21 cellular contexts compared by ENCODE assay signal in the genomic region with DNA sequence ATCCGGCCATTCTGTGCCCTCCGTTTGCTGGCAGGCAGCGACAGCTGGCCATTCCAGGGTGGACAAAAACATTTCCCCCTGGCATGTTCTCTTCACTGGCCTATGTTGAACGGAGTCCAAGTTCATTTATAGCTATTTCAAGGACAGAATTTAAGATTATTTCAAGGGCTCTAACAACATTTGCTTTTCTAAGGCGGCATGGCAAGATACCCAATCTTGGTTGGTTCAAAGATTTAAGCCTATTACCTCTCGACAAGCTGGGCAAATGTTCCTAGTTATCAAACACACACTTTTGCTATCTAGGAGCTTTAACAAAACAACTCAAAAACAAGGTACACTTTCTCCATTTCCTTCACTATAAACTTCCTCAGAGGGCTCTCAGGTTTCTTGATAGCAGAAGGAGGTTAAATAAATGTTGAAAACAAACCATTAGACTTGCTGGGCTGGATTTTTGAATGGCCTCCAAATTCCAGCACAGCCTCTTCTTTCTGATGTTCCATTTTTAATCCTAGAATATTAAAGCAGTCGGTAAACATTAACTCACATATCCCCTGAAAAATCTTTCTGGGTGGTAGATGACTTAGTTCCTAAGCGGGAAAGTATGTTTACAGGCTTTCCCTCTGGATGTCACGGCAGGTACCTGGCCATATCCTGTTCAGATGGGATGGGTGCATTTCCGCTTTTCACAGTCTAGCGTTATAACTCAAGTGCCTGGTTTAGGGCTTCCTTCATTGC.
DNase-seq lines count a peak whose midpoint lies in the region; ATAC-seq and TF ChIP-seq lines count a peak whose summit lies in the region.
"Had no signal": no experiment of that assay in that cellular context is flagged by ENCODE, and none has a peak within 500 bp of the region (broad histone marks: within the 10 kb centered on the region; RNA-seq: fewer than 3 reads in every experiment).

No MANE protein-coding gene starts in this region.

- H4K91ac ChIP-seq in H9 (ENCODE audit: insufficient read length, low read depth, low read length) = no peak overlapping the region

- peak overlapping the region; percentile 37 for H2AFZ ChIP-seq in osteoblast (ENCODE audit: low read length)
- no peak overlapping the region for H2AFZ ChIP-seq in H9 (ENCODE audit: low read length)

- no peak overlapping the region for H2BK20ac ChIP-seq in H9 (ENCODE audit: low read depth, low read length, poor library complexity, severe bottlenecking)

- TF ChIP-seq CTCF in Calu3 (IDR thresholded peaks at IDR 0.05; ENCODE audit: unreplicated experiment) (no peak), ascending aorta (IDR thresholded peaks at IDR 0.05) (no peak), heart right ventricle (IDR thresholded peaks at IDR 0.05) (no peak), osteoblast (IDR thresholded peaks at IDR 0.05; ENCODE audit: extremely low read depth, low read depth, low read length) (no peak), H9 (conservative IDR thresholded peaks at IDR 0.05) (no peak), glutamatergic neuron (IDR thresholded peaks at IDR 0.05; ENCODE audit: partially characterized antibody, unreplicated experiment) (no peak)

- H3K27me3 Mint-ChIP-seq in Calu3 (ENCODE audit: unreplicated experiment) = no peaks in the 10 kb centered on the region
- H3K27me3 Mint-ChIP-seq in H9 (ENCODE audit: low read depth) = no peaks in the 10 kb centered on the region
- peaks cover 2% of the 10 kb centered on the region for H3K27me3 Mint-ChIP-seq in activated CD4-positive, alpha-beta memory T cell treated with anti-CD3 and anti-CD28 coated beads for 36 hours
- H3K27me3 Mint-ChIP-seq in glutamatergic neuron (ENCODE audit: unreplicated experiment) = no peaks in the 10 kb centered on the region
- H3K27me3 Mint-ChIP-seq: stimulated activated naive CD8-positive, alpha-beta T cell treated with anti-CD3 and anti-CD28 coated beads, Interleukin-15, amount 100 ng/mL, for 72 hours had no signal

- H3K4me2 ChIP-seq in osteoblast (ENCODE audit: insufficient read depth, low read length) = no peak overlapping the region
- H3K4me2 ChIP-seq in H9 (ENCODE audit: insufficient read depth, insufficient read length, low read length) = no peak overlapping the region

- no peak overlapping the region for H3K4me3 ChIP-seq in ascending aorta
- peak overlapping the region in 1 of 10 donors; percentile 0 for H3K4me3 ChIP-seq in heart right ventricle
- no peak overlapping the region for H3K4me3 ChIP-seq in osteoblast (ENCODE audit: insufficient read depth, low read length)

- no peak overlapping the region for H2BK120ac ChIP-seq in H9 (ENCODE audit: low read depth, low read length, poor library complexity, severe bottlenecking)

- H2BK5ac ChIP-seq in H9 (ENCODE audit: insufficient read length, low read length) = no peak overlapping the region

- no peak overlapping the region for H3T11ph ChIP-seq in H9 (ENCODE audit: low read length)

- H3K4me1 ChIP-seq in ascending aorta = peaks cover 5 to 21% of the 10 kb centered on the region in 2 donors
- peaks cover 0 to 31% (median 23%) of the 10 kb centered on the region in 9 donors for H3K4me1 ChIP-seq in heart right ventricle
- H3K4me1 ChIP-seq in osteoblast (ENCODE audit: insufficient read depth, low read length) = no peaks in the 10 kb centered on the region
- no peaks in the 10 kb centered on the region for H3K4me1 ChIP-seq in H9 (ENCODE audit: insufficient read depth, low read length)

- H3K36me3 Mint-ChIP-seq in Calu3 (ENCODE audit: insufficient read depth, unreplicated experiment) = no peaks in the 10 kb centered on the region
- H3K36me3 Mint-ChIP-seq in H9 (ENCODE audit: insufficient read depth in 1 of 3, low read depth in 3 of 3) = no peaks in the 10 kb centered on the region
- no peaks in the 10 kb centered on the region for H3K36me3 Mint-ChIP-seq in activated CD4-positive, alpha-beta memory T cell treated with anti-CD3 and anti-CD28 coated beads for 36 hours
- H3K36me3 Mint-ChIP-seq in glutamatergic neuron (ENCODE audit: unreplicated experiment) = no peaks in the 10 kb centered on the region
- H3K36me3 Mint-ChIP-seq: activated naive CD4-positive, alpha-beta T cell treated with anti-CD3 and anti-CD28 coated beads, Interleukin-2, amount 50 U/mL, for 24 hours; memory B cell had no signal

- H4K20me1 ChIP-seq in osteoblast (ENCODE audit: insufficient read depth, low read length) (no peaks in the 10 kb centered on the region), H9 (ENCODE audit: control insufficient read depth, insufficient read depth, insufficient read length) (no peaks in the 10 kb centered on the region)

- no peaks in the 10 kb centered on the region for H3K79me2 ChIP-seq in osteoblast (ENCODE audit: insufficient read depth, low read length)
- H3K79me2 ChIP-seq in H9 (ENCODE audit: insufficient read depth, low read length) = no peaks in the 10 kb centered on the region

- H3K27ac Mint-ChIP-seq in Calu3 (ENCODE audit: unreplicated experiment) (peak overlapping the region; percentile 51), H9 (peak overlapping the region in 1 of 3 experiments; percentile 78; a peak in 1 of 7 replicates), glutamatergic neuron (ENCODE audit: unreplicated experiment) (no peak overlapping the region)
- no peak overlapping the region for H3K27ac Mint-ChIP-seq in activated CD4-positive, alpha-beta memory T cell treated with anti-CD3 and anti-CD28 coated beads for 36 hours
- H3K27ac Mint-ChIP-seq: activated naive CD4-positive, alpha-beta T cell treated with anti-CD3 and anti-CD28 coated beads, Interleukin-2, amount 50 U/mL, for 24 hours; HFFc6; memory B cell; stimulated activated naive CD8-positive, alpha-beta T cell treated with anti-CD3 and anti-CD28 coated beads, Interleukin-15, amount 100 ng/mL, for 72 hours had no signal

- no peak overlapping the region for H3K18ac ChIP-seq in H9 (ENCODE audit: insufficient read length, low read depth, low read length)

- H2BK12ac ChIP-seq in H9 (ENCODE audit: insufficient read length, low read depth, low read length) = no peak overlapping the region

- H2BK15ac ChIP-seq in H9 (ENCODE audit: low read depth, low read length) = no peak overlapping the region

- WGBS in heart right ventricle, 2 donors = 37 to 47% methylated on average over 11 of the region's 11 CpGs
- no CpG with 5 or more reads among the region's 11 CpGs for WGBS in H9 (ENCODE audit: extremely low coverage, insufficient read length, low lambda C conversion rate)

- ATAC-seq in heart right ventricle (peak in 7 of 8 donors; percentile 25 to 81 (median 61)), GM21723 (IDR thresholded peaks at IDR 0.05; ENCODE audit: unreplicated experiment) (no peak)
- ATAC-seq: esophagus mucosa; stimulated activated naive CD8-positive, alpha-beta T cell treated with anti-CD3 and anti-CD28 coated beads, Interleukin-15, amount 100 ng/mL, for 72 hours had no signal

- H3K23ac ChIP-seq in H9 (ENCODE audit: insufficient read length, low read depth, low read length) = no peak overlapping the region

- CTCF ChIA-PET in Calu3 (lab: Charles Lee) = interaction anchor here (0.6 to 1.0 kb wide), 3 partner anchors 61 to 608 kb away, joined by 3 to 4 read pairs (median 3); no protein-coding TSS in a partner anchor
- CTCF ChIA-PET in activated CD4-positive, alpha-beta memory T cell treated with anti-CD3 and anti-CD28 coated beads for 36 hours (lab: Charles Lee) = interaction anchor here (0.6 to 0.7 kb wide), 2 partner anchors 9 to 421 kb away, joined by 3 to 4 read pairs; no protein-coding TSS in a partner anchor

- no TSS peak for BruUV-seq in Calu3 (replicated peaks; lab: Mats Ljungman, UMichigan)

- H3K9me3 Mint-ChIP-seq in Calu3 (ENCODE audit: low read depth, unreplicated experiment) (no peaks in the 10 kb centered on the region), H9 (no peaks in the 10 kb centered on the region), glutamatergic neuron (ENCODE audit: unreplicated experiment) (no peaks in the 10 kb centered on the region)
- H3K9me3 Mint-ChIP-seq in activated CD4-positive, alpha-beta memory T cell treated with anti-CD3 and anti-CD28 coated beads for 36 hours = no peaks in the 10 kb centered on the region
- H3K9me3 Mint-ChIP-seq: activated naive CD4-positive, alpha-beta T cell treated with anti-CD3 and anti-CD28 coated beads, Interleukin-2, amount 50 U/mL, for 24 hours; HFFc6; memory B cell; stimulated activated naive CD8-positive, alpha-beta T cell treated with anti-CD3 and anti-CD28 coated beads, Interleukin-15, amount 100 ng/mL, for 72 hours had no signal

- H3K4me3 Mint-ChIP-seq in Calu3 (ENCODE audit: low read depth, unreplicated experiment) (peak overlapping the region; percentile 24), H9 (no peak overlapping the region), glutamatergic neuron (ENCODE audit: unreplicated experiment) (no peak overlapping the region)
- no peak overlapping the region for H3K4me3 Mint-ChIP-seq in activated CD4-positive, alpha-beta memory T cell treated with anti-CD3 and anti-CD28 coated beads for 36 hours
- H3K4me3 Mint-ChIP-seq: activated naive CD4-positive, alpha-beta T cell treated with anti-CD3 and anti-CD28 coated beads, Interleukin-2, amount 50 U/mL, for 24 hours; HFFc6; memory B cell; stimulated activated naive CD8-positive, alpha-beta T cell treated with anti-CD3 and anti-CD28 coated beads, Interleukin-15, amount 100 ng/mL, for 72 hours had no signal

- POLR2A ChIA-PET in activated CD4-positive, alpha-beta memory T cell treated with anti-CD3 and anti-CD28 coated beads for 36 hours (lab: Charles Lee) = no interaction called here

- H4K5ac ChIP-seq in H9 (ENCODE audit: insufficient read length, low read depth, low read length) = no peak overlapping the region

- intact Hi-C loops in Calu3 (cut with micrococcal nuclease; ENCODE audit: unreplicated experiment) (loop anchor here (5.0 kb wide), 1 partner anchor 335 kb away; the partner anchor contains the start of gene PLK2), ascending aorta (cut with DNase I) (loop anchor here (5.0 kb wide), 1 partner anchor 330 kb away; no protein-coding TSS in a partner anchor), heart right ventricle (cut with DNase I) (loop anchor here in 1 of 10 donors (5.0 to 10.0 kb wide), 2 partner anchors 55 to 327 kb away; no protein-coding TSS in a partner anchor)
- intact Hi-C loops in activated CD4-positive, alpha-beta memory T cell treated with anti-CD3 and anti-CD28 coated beads for 36 hours (cut with micrococcal nuclease) = no loop called here

- no peaks in the 10 kb centered on the region for H3K36me3 ChIP-seq in ascending aorta
- H3K36me3 ChIP-seq in heart right ventricle = no peaks in the 10 kb centered on the region
- no peaks in the 10 kb centered on the region for H3K36me3 ChIP-seq in osteoblast (ENCODE audit: insufficient read depth, low read length)
- H3K36me3 ChIP-seq: neutrophil had no signal

- no peaks in the 10 kb centered on the region for H3K23me2 ChIP-seq in H9 (ENCODE audit: insufficient read length, low read depth, low read length, poor library complexity, severe bottlenecking)

- peaks cover 30% of the 10 kb centered on the region for H3K4me1 Mint-ChIP-seq in Calu3 (ENCODE audit: low read depth, unreplicated experiment)
- no peaks in the 10 kb centered on the region for H3K4me1 Mint-ChIP-seq in H9
- H3K4me1 Mint-ChIP-seq in activated CD4-positive, alpha-beta memory T cell treated with anti-CD3 and anti-CD28 coated beads for 36 hours (ENCODE audit: low read depth) = no peaks in the 10 kb centered on the region
- H3K4me1 Mint-ChIP-seq in glutamatergic neuron (ENCODE audit: low read depth, unreplicated experiment) = no peaks in the 10 kb centered on the region
- H3K4me1 Mint-ChIP-seq: activated naive CD4-positive, alpha-beta T cell treated with anti-CD3 and anti-CD28 coated beads, Interleukin-2, amount 50 U/mL, for 24 hours; memory B cell; stimulated activated naive CD8-positive, alpha-beta T cell treated with anti-CD3 and anti-CD28 coated beads, Interleukin-15, amount 100 ng/mL, for 72 hours had no signal

- H3K27ac ChIP-seq in ascending aorta (peak overlapping the region; percentile 61 to 71), heart right ventricle (peak overlapping the region in 7 of 10 donors; percentile 4 to 73 (median 70)), osteoblast (ENCODE audit: low read depth, low read length) (no peak overlapping the region), H9 (ENCODE audit: insufficient read length, low read depth, low read length) (no peak overlapping the region)
- H3K27ac ChIP-seq: neutrophil, RWPE1 had no signal

- H2AK5ac ChIP-seq in H9 (ENCODE audit: insufficient read length, low read length) = no peak overlapping the region

- no peak overlapping the region for H3K14ac ChIP-seq in H9 (ENCODE audit: insufficient read depth, low read length)

- no peak overlapping the region for H3K4ac ChIP-seq in H9 (ENCODE audit: low read depth, low read length)

- H4K8ac ChIP-seq in H9 (replicated peaks; ENCODE audit: insufficient read length, low read depth, low read length) = no peak overlapping the region

- no peaks in the 10 kb centered on the region for H3K27me3 ChIP-seq in ascending aorta
- H3K27me3 ChIP-seq in heart right ventricle = no peaks in the 10 kb centered on the region
- no peaks in the 10 kb centered on the region for H3K27me3 ChIP-seq in osteoblast (ENCODE audit: insufficient read depth, low read length)
- no peaks in the 10 kb centered on the region for H3K27me3 ChIP-seq in H9 (ENCODE audit: insufficient read depth, low read length)
- H3K27me3 ChIP-seq: neutrophil had no signal

- H3K9ac ChIP-seq in H9 (ENCODE audit: extremely low read depth, insufficient read length, low read length) = no peak overlapping the region

- no peaks in the 10 kb centered on the region for H3K79me1 ChIP-seq in H9 (ENCODE audit: insufficient read depth, low read depth, low read length, poor library complexity, severe bottlenecking)

- DNase-seq in Calu3 (peak; percentile 32), ascending aorta (ENCODE audit: low spot score in 2 of 2) (no peak), heart right ventricle (no peak), osteoblast (ENCODE audit: insufficient read length, low spot score, missing footprints) (no peak), H9 (no peak), glutamatergic neuron (no peak)
- no peak for DNase-seq in activated CD4-positive, alpha-beta memory T cell treated with anti-CD3 and anti-CD28 coated beads for 36 hours
- DNase-seq: activated T-cell treated with anti-CD3 and anti-CD28 coated beads for 4 hours; AML-193; DND-41; HFFc6; MM.1S; NCI-H2029; stimulated activated naive CD8-positive, alpha-beta T cell treated with anti-CD3 and anti-CD28 coated beads, Interleukin-15, amount 100 ng/mL, for 72 hours; T-helper 2 cell had no signal

- H3K9me3 ChIP-seq in ascending aorta = no peaks in the 10 kb centered on the region
- H3K9me3 ChIP-seq in heart right ventricle = no peaks in the 10 kb centered on the region
- no peaks in the 10 kb centered on the region for H3K9me3 ChIP-seq in osteoblast (ENCODE audit: low read depth, low read length)
- no peaks in the 10 kb centered on the region for H3K9me3 ChIP-seq in H9 (ENCODE audit: control insufficient read depth, low read depth, low read length)
- H3K9me3 ChIP-seq: neutrophil had no signal

- no peak overlapping the region for H3K56ac ChIP-seq in H9 (ENCODE audit: insufficient read length, low read depth, low read length)

Comparison
In these comparisons a context has a peak if more than half of its experiments do, and no peak if none do; other contexts are left out.
1. H3K27ac ChIP-seq: peak in ascending aorta (2 of 2) and heart right ventricle (7 of 10); none in osteoblast (single experiment) and H9 (single experiment).